In genomic region chr2:239544846-239545465, GRCh38 we compare ENCODE assay signal across 11 cellular contexts.
DNase-seq lines count a peak whose midpoint lies in the region; ATAC-seq lines count a peak whose summit lies in the region.
"Had no signal": no experiment of that assay in that cellular context is flagged by ENCODE, and none has a peak within 500 bp of the region (broad histone marks: within the 10 kb centered on the region; RNA-seq: fewer than 3 reads in every experiment).

No MANE protein-coding gene starts in this region.

- H2BK12ac ChIP-seq in trophoblast cell (ENCODE audit: low read length) = no peak overlapping the region

- no peak overlapping the region for H3K9ac ChIP-seq in stomach smooth muscle (ENCODE audit: low read length in 2 of 2)
- no peak overlapping the region for H3K9ac ChIP-seq in trophoblast cell (ENCODE audit: low read length)

- no peaks in the 10 kb centered on the region for H3K27me3 ChIP-seq in stomach smooth muscle (ENCODE audit: control insufficient read depth in 1 of 2, insufficient read depth in 2 of 2, low read length in 2 of 2)
- H3K27me3 ChIP-seq in trophoblast cell (ENCODE audit: insufficient read depth, low read length) = no peaks in the 10 kb centered on the region

- H2BK5ac ChIP-seq in trophoblast cell (ENCODE audit: low read depth, low read length, poor library complexity) = no peak overlapping the region

- DNase-seq in activated T-cell treated with anti-CD3 and anti-CD28 coated beads for 24 hours (ENCODE audit: low read depth) (peak; percentile 33), posterior vena cava (ENCODE audit: low spot score) (peak; percentile 62), cerebellum (ENCODE audit: low spot score) (no peak), trophoblast cell (no peak)
- no peak for DNase-seq in activated T-cell treated with anti-CD3 and anti-CD28 coated beads, Interleukin-2, amount 50 U/mL, for 1 hour
- peak; percentile 16 for DNase-seq in activated T-helper 9 cell treated with anti-CD3 and anti-CD28 coated beads, Interleukin-2, amount 50 U/mL, for 16 hours (ENCODE audit: low read depth)
- DNase-seq: GF-D8, NCI-H524 had no signal

- no peak for ATAC-seq in GM21381 (IDR thresholded peaks at IDR 0.05; ENCODE audit: unreplicated experiment)

- H3K4me1 ChIP-seq in stomach smooth muscle (ENCODE audit: control insufficient read depth, insufficient read depth, low read length) (peaks cover 12% of the 10 kb centered on the region), trophoblast cell (ENCODE audit: control insufficient read depth in 1 of 2, insufficient read depth in 2 of 2, low read length in 2 of 2) (no peaks in the 10 kb centered on the region)
- H3K4me1 ChIP-seq: tibial artery had no signal

- H2AFZ ChIP-seq in trophoblast cell (ENCODE audit: insufficient read depth, low read length, poor library complexity) = no peak overlapping the region

- no peaks in the 10 kb centered on the region for H3K79me1 ChIP-seq in trophoblast cell (ENCODE audit: low read length)

- intact Hi-C loops in posterior vena cava (cut with DNase I) = no loop called here

- H3K4me2 ChIP-seq in trophoblast cell (ENCODE audit: low read length) = no peak overlapping the region

- no peaks in the 10 kb centered on the region for H3K79me2 ChIP-seq in trophoblast cell (ENCODE audit: control insufficient read depth, insufficient read depth, low read length, poor library complexity)

- H4K12ac ChIP-seq in trophoblast cell (ENCODE audit: low read depth, low read length) = no peak overlapping the region

- no peak overlapping the region for H2AK5ac ChIP-seq in trophoblast cell (ENCODE audit: low read length)

- H3K14ac ChIP-seq in trophoblast cell (ENCODE audit: low read length) = no peak overlapping the region

- no peak overlapping the region for H4K91ac ChIP-seq in trophoblast cell (ENCODE audit: low read depth, low read length)

- H3K4ac ChIP-seq in trophoblast cell (ENCODE audit: low read depth, low read length) = no peak overlapping the region

- no CpG with 5 or more reads among the region's 12 CpGs for WGBS in trophoblast cell (ENCODE audit: extremely low coverage, insufficient coverage, insufficient read length)

- no peaks in the 10 kb centered on the region for H3K36me3 ChIP-seq in stomach smooth muscle (ENCODE audit: control insufficient read depth in 2 of 2, insufficient read depth in 2 of 2, low read length in 2 of 2)
- no peaks in the 10 kb centered on the region for H3K36me3 ChIP-seq in trophoblast cell (ENCODE audit: control insufficient read depth in 1 of 2, insufficient read depth in 2 of 2, low read length in 2 of 2)
- H3K36me3 ChIP-seq: tibial artery had no signal

- H3K27ac ChIP-seq in stomach smooth muscle (ENCODE audit: low read length) = peak overlapping the region; percentile 70
- no peak overlapping the region for H3K27ac ChIP-seq in trophoblast cell (ENCODE audit: low read depth, low read length)
- H3K27ac ChIP-seq: tibial artery had no signal

- H4K8ac ChIP-seq in trophoblast cell (ENCODE audit: low read depth, low read length) = no peak overlapping the region

- no peaks in the 10 kb centered on the region for H3K9me3 ChIP-seq in stomach smooth muscle (ENCODE audit: control insufficient read depth in 2 of 2, low read length in 2 of 2)
- H3K9me3 ChIP-seq in trophoblast cell (ENCODE audit: insufficient read depth, low read depth, low read length) = peaks cover 6% of the 10 kb centered on the region

- H3K4me3 ChIP-seq in stomach smooth muscle (ENCODE audit: low read length in 2 of 2) (no peak overlapping the region), trophoblast cell (ENCODE audit: low read depth, low read length) (no peak overlapping the region)
- H3K4me3 ChIP-seq: tibial artery had no signal

- no peak overlapping the region for H3K23ac ChIP-seq in trophoblast cell (ENCODE audit: low read length)

- no peak overlapping the region for H2BK120ac ChIP-seq in trophoblast cell (ENCODE audit: insufficient read depth, low read length, poor library complexity)

- no peak overlapping the region for H3K18ac ChIP-seq in trophoblast cell (ENCODE audit: low read length)

Comparison
In these comparisons a context has a peak if more than half of its experiments do, and no peak if none do; other contexts are left out.
1. DNase-seq: peak in activated T-cell treated with anti-CD3 and anti-CD28 coated beads for 24 hours (single experiment), activated T-helper 9 cell treated with anti-CD3 and anti-CD28 coated beads, Interleukin-2, amount 50 U/mL, for 16 hours (single experiment) and posterior vena cava (single experiment); none in activated T-cell treated with anti-CD3 and anti-CD28 coated beads, Interleukin-2, amount 50 U/mL, for 1 hour (single experiment), cerebellum (single experiment) and trophoblast cell (0 of 2).